In the genomic region with DNA sequence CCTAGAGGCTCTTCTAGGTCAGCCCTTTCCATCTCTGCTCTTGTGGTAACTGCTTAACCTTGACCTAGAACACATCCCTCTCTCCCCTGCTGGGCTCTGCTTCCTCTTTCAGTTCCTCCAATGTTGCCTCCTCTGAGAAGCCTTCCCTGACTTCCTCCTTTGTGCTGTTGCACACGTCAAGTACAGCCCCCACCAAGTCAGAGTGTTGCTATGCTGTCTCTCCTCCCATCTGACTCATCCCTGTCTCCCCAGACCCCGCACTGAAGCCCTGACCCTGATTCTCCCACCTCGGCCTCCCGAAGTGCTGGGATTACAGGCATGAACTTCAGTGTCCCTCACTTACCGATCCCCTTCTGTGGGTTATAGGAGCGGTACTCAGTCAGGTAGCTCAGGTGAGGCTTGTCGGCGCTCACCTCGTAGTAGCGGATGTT, we compare ENCODE assay signal across 9 cellular contexts. TPM values are rescaled to one million over a fixed set of nuclear protein-coding genes. Genes with fewer than 3 reads are reported as not detected.
A peak's percentile ranks its signal among the peaks of the same experiment; 100 is the strongest.
DNase-seq lines count a peak whose midpoint lies in the region; ATAC-seq, FAIRE-seq and TF ChIP-seq lines count a peak whose summit lies in the region.
"Had no signal": no experiment of that assay in that cellular context is flagged by ENCODE, and none has a peak within 500 bp of the region (broad histone marks: within the 10 kb centered on the region; RNA-seq: fewer than 3 reads in every experiment).

No MANE protein-coding gene starts in this region.

- H3K4me3 ChIP-seq in pancreas: no peak overlapping the region

- intact Hi-C loops in pancreas (cut with DNase I): no loop called here
- intact Hi-C loops in activated T-helper 2 cell treated with anti-CD3 and anti-CD28 coated beads, Interferon-gamma antibody, Interleukin-2, Interleukin-4, amounts not matched to agents 10 μg/mL and 5 μg/mL and 100 μg/mL, durations not matched to agents 14 hours and 24 hours and 36 hours (cut with micrococcal nuclease): no loop called here

- H3K27ac ChIP-seq in pancreas: no peak overlapping the region

- ATAC-seq in GM18907 (IDR thresholded peaks at IDR 0.05; ENCODE audit: unreplicated experiment) (peak; percentile 79), HG03066 (IDR thresholded peaks at IDR 0.05; ENCODE audit: low read depth, unreplicated experiment) (peak; percentile 91), pancreas (peak in 3 of 4 donors; percentile 18 to 85 (median 63))

- no peak overlapping the region for H3K4me3 Mint-ChIP-seq in T-helper 1 cell treated with Interleukin-12 subunit alpha and Interleukin-12 subunit beta and Interleukin-4 antibody, amounts not matched to agents 30 μg/mL and 1 μg/mL, for 36 hours
- H3K4me3 Mint-ChIP-seq in activated T-helper 2 cell treated with anti-CD3 and anti-CD28 coated beads, Interferon-gamma antibody, Interleukin-2, Interleukin-4, amounts not matched to agents 10 μg/mL and 5 μg/mL and 100 μg/mL, durations not matched to agents 14 hours and 24 hours and 36 hours (ENCODE audit: low read depth): no peak overlapping the region

- TF ChIP-seq CTCF in pancreas (IDR thresholded peaks at IDR 0.05): no peak

- no peaks in the 10 kb centered on the region for H3K9me3 ChIP-seq in pancreas

- peaks cover 16% of the 10 kb centered on the region for H3K4me1 Mint-ChIP-seq in T-helper 1 cell treated with Interleukin-12 subunit alpha and Interleukin-12 subunit beta and Interleukin-4 antibody, amounts not matched to agents 30 μg/mL and 1 μg/mL, for 36 hours (ENCODE audit: low read depth)
- peaks cover 7% of the 10 kb centered on the region for H3K4me1 Mint-ChIP-seq in activated T-helper 2 cell treated with anti-CD3 and anti-CD28 coated beads, Interferon-gamma antibody, Interleukin-2, Interleukin-4, amounts not matched to agents 10 μg/mL and 5 μg/mL and 100 μg/mL, durations not matched to agents 14 hours and 24 hours and 36 hours (ENCODE audit: low read depth)

- H3K27me3 Mint-ChIP-seq in T-helper 1 cell treated with Interleukin-12 subunit alpha and Interleukin-12 subunit beta and Interleukin-4 antibody, amounts not matched to agents 30 μg/mL and 1 μg/mL, for 36 hours (ENCODE audit: low read depth): no peaks in the 10 kb centered on the region
- no peaks in the 10 kb centered on the region for H3K27me3 Mint-ChIP-seq in activated T-helper 2 cell treated with anti-CD3 and anti-CD28 coated beads, Interferon-gamma antibody, Interleukin-2, Interleukin-4, amounts not matched to agents 10 μg/mL and 5 μg/mL and 100 μg/mL, durations not matched to agents 14 hours and 24 hours and 36 hours (ENCODE audit: low read depth)

- FAIRE-seq in pancreas (lab: Jason Lieb, UNC) (no peak), H54 (lab: Jason Lieb, UNC) (no peak)

- no peaks in the 10 kb centered on the region for H3K27me3 ChIP-seq in pancreas

- no peak for DNase-seq in pancreas
- no peak for DNase-seq in erythroblast (lab: John Stamatoyannopoulos, UW)
- no peak for DNase-seq in H54 (ENCODE audit: insufficient read length, low spot score)
- DNase-seq in iPS-NIHi11 (ENCODE audit: low spot score): no peak
- no peak for DNase-seq in activated T-helper 2 cell treated with anti-CD3 and anti-CD28 coated beads, Interferon-gamma antibody, Interleukin-2, Interleukin-4, amounts not matched to agents 10 μg/mL and 5 μg/mL and 100 μg/mL, durations not matched to agents 14 hours and 24 hours and 36 hours (ENCODE audit: low spot score)
- DNase-seq: stimulated activated CD8-positive, alpha-beta memory T cell treated with anti-CD3 and anti-CD28 coated beads, Interleukin-4, amount 100 ng/mL, for 48 hours had no signal

- no peaks in the 10 kb centered on the region for H3K4me1 ChIP-seq in pancreas

- peaks cover 7% of the 10 kb centered on the region for H3K36me3 Mint-ChIP-seq in T-helper 1 cell treated with Interleukin-12 subunit alpha and Interleukin-12 subunit beta and Interleukin-4 antibody, amounts not matched to agents 30 μg/mL and 1 μg/mL, for 36 hours (ENCODE audit: low read depth)
- H3K36me3 Mint-ChIP-seq in activated T-helper 2 cell treated with anti-CD3 and anti-CD28 coated beads, Interferon-gamma antibody, Interleukin-2, Interleukin-4, amounts not matched to agents 10 μg/mL and 5 μg/mL and 100 μg/mL, durations not matched to agents 14 hours and 24 hours and 36 hours (ENCODE audit: low read depth): no peaks in the 10 kb centered on the region

- no peak for TF ChIP-seq POLR2A in erythroblast (IDR thresholded peaks at IDR 0.05; ENCODE audit: low read length)
- no peak for TF ChIP-seq POLR2A in H54 (IDR thresholded peaks at IDR 0.05; ENCODE audit: low read depth, low read length)

- H3K27ac Mint-ChIP-seq in T-helper 1 cell treated with Interleukin-12 subunit alpha and Interleukin-12 subunit beta and Interleukin-4 antibody, amounts not matched to agents 30 μg/mL and 1 μg/mL, for 36 hours: peak overlapping the region; percentile 51
- H3K27ac Mint-ChIP-seq in activated T-helper 2 cell treated with anti-CD3 and anti-CD28 coated beads, Interferon-gamma antibody, Interleukin-2, Interleukin-4, amounts not matched to agents 10 μg/mL and 5 μg/mL and 100 μg/mL, durations not matched to agents 14 hours and 24 hours and 36 hours: no peak overlapping the region

- 84 to 85% methylated on average over 10 of the region's 10 CpGs for WGBS in pancreas, 2 donors

- no peaks in the 10 kb centered on the region for H3K9me3 Mint-ChIP-seq in T-helper 1 cell treated with Interleukin-12 subunit alpha and Interleukin-12 subunit beta and Interleukin-4 antibody, amounts not matched to agents 30 μg/mL and 1 μg/mL, for 36 hours
- no peaks in the 10 kb centered on the region for H3K9me3 Mint-ChIP-seq in activated T-helper 2 cell treated with anti-CD3 and anti-CD28 coated beads, Interferon-gamma antibody, Interleukin-2, Interleukin-4, amounts not matched to agents 10 μg/mL and 5 μg/mL and 100 μg/mL, durations not matched to agents 14 hours and 24 hours and 36 hours

- no peaks in the 10 kb centered on the region for H3K36me3 ChIP-seq in pancreas

RNA-seq across cellular contexts. Expression of gene TRIM14, which starts 10.4 kb away (rescaled TPM):
- total RNA-seq in pancreas: 10 to 100 TPM in 1 of 6 donors, 1 to 10 TPM in 5; 1.3 to 10.4 (median 3.2) TPM
- 1 to 10 TPM; 1.2 to 1.7 TPM for polyA plus RNA-seq in pancreas
- total RNA-seq in activated T-helper 2 cell treated with anti-CD3 and anti-CD28 coated beads, Interferon-gamma antibody, Interleukin-2, Interleukin-4, amounts not matched to agents 10 μg/mL and 5 μg/mL and 100 μg/mL, durations not matched to agents 14 hours and 24 hours and 36 hours: 37.7 and 41.5 TPM in 2 replicates
